In the genomic region with DNA sequence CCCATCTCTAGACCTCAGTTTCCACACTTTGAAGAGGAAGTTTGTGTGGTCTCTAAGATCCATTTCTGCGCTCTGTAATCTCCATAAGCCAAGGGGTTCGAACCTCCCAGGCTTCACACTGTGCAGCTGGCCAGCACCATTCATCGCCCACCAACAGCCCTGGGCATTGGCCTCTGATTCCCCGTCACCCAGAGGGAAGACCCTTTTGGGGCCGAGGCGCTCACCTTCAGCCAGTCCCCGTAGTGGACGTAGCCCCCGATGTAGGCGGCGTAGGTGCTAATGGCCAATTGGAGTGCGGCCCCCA, we compare ENCODE assay signal across 8 cellular contexts. TPM values are rescaled to one million over a fixed set of nuclear protein-coding genes. Genes with fewer than 3 reads are reported as not detected.
A peak's percentile ranks its signal among the peaks of the same experiment; 100 is the strongest.
DNase-seq lines count a peak whose midpoint lies in the region; ATAC-seq, FAIRE-seq and TF ChIP-seq lines count a peak whose summit lies in the region.

No MANE protein-coding gene starts in this region.

- no peak for DNase-seq in CD4-positive, CD25-positive, alpha-beta regulatory T cell
- DNase-seq in NT2/D1 (ENCODE audit: low read depth, low spot score): no peak
- DNase-seq in endothelial cell of umbilical vein (ENCODE audit: low read depth, low spot score): no peak
- no peak for DNase-seq in COR-L47 (lab: John Stamatoyannopoulos, UW)
- no peak for DNase-seq in HPDE6-E6E7 (ENCODE audit: extremely low spot score)

- no peaks in the 10 kb centered on the region for H3K27me3 ChIP-seq in CD4-positive, CD25-positive, alpha-beta regulatory T cell (ENCODE audit: control insufficient read depth, insufficient read depth, low read length)
- H3K27me3 ChIP-seq in NT2/D1 (ENCODE audit: insufficient read depth, insufficient read length) (no peaks in the 10 kb centered on the region), endothelial cell of umbilical vein (ENCODE audit: control insufficient read depth in 2 of 2, insufficient read depth in 2 of 2, low read length in 2 of 2) (no peaks in the 10 kb centered on the region), neuron (ENCODE audit: insufficient read depth, low read length) (no peaks in the 10 kb centered on the region)

- H3K27me3 Mint-ChIP-seq in CD4-positive, CD25-positive, alpha-beta regulatory T cell: no peaks in the 10 kb centered on the region

- no peak for TF ChIP-seq POLR2A in endothelial cell of umbilical vein (IDR thresholded peaks at IDR 0.05; ENCODE audit: low read depth, low read length)

- no peak for ATAC-seq in CD4-positive, CD25-positive, alpha-beta regulatory T cell (ENCODE audit: low read depth in 2 of 2)
- ATAC-seq in HG03378 (IDR thresholded peaks at IDR 0.05; ENCODE audit: unreplicated experiment): no peak
- ATAC-seq in HG03432 (IDR thresholded peaks at IDR 0.05; ENCODE audit: unreplicated experiment): no peak

- peak overlapping the region; percentile 5 for H2AFZ ChIP-seq in endothelial cell of umbilical vein (ENCODE audit: low read depth, low read length)
- H2AFZ ChIP-seq in neuron (ENCODE audit: low read depth, low read length): peak overlapping the region; percentile 35

- no peaks in the 10 kb centered on the region for H4K20me1 ChIP-seq in endothelial cell of umbilical vein (replicated peaks; ENCODE audit: control insufficient read depth, extremely low read depth, insufficient read depth, low read length)

- peaks cover 14% of the 10 kb centered on the region for H3K36me3 Mint-ChIP-seq in CD4-positive, CD25-positive, alpha-beta regulatory T cell

- H3K9me1 ChIP-seq in endothelial cell of umbilical vein (replicated peaks; ENCODE audit: control insufficient read depth, extremely low read depth, insufficient read depth, low read length): no peaks in the 10 kb centered on the region

- no peaks in the 10 kb centered on the region for H3K9me3 Mint-ChIP-seq in CD4-positive, CD25-positive, alpha-beta regulatory T cell

- no peaks in the 10 kb centered on the region for H3K79me2 ChIP-seq in endothelial cell of umbilical vein (ENCODE audit: control insufficient read depth, insufficient read depth, low read length)

- peak overlapping the region; percentile 99 for H3K9ac ChIP-seq in NT2/D1 (ENCODE audit: insufficient read length, low read depth)
- peak overlapping the region; percentile 47 for H3K9ac ChIP-seq in endothelial cell of umbilical vein (replicated peaks; ENCODE audit: extremely low read depth, insufficient read depth, low read length)

- CTCF ChIA-PET in endothelial cell of umbilical vein (lab: Charles Lee): interaction anchor here (1.1 kb wide), 2 partner anchors 27 to 70 kb away, joined by 4 to 7 read pairs; no protein-coding TSS in a partner anchor

- peak overlapping the region; percentile 93 to 99 (median 97) for H3K27ac Mint-ChIP-seq in CD4-positive, CD25-positive, alpha-beta regulatory T cell

- no peak overlapping the region for H3K27ac ChIP-seq in CD4-positive, CD25-positive, alpha-beta regulatory T cell (ENCODE audit: insufficient read depth, low read length, poor library complexity, severe bottlenecking)
- H3K27ac ChIP-seq in endothelial cell of umbilical vein (ENCODE audit: insufficient read depth, low read depth, low read length): no peak overlapping the region

- POLR2A ChIA-PET in endothelial cell of umbilical vein (lab: Charles Lee): no interaction called here

- no peak for TF ChIP-seq CTCF in endothelial cell of umbilical vein (IDR thresholded peaks at IDR 0.05; ENCODE audit: extremely low read depth in 1 of 2, insufficient read depth in 1 of 2, low read depth in 1 of 2, low read length in 2 of 2)

- peaks cover 2% of the 10 kb centered on the region for H3K36me3 ChIP-seq in CD4-positive, CD25-positive, alpha-beta regulatory T cell (ENCODE audit: control insufficient read depth, insufficient read depth, low read length)
- peaks cover 35% of the 10 kb centered on the region for H3K36me3 ChIP-seq in NT2/D1 (ENCODE audit: insufficient read depth, insufficient read length, low read length)
- H3K36me3 ChIP-seq in endothelial cell of umbilical vein (ENCODE audit: control insufficient read depth in 2 of 2, extremely low read depth in 1 of 2, insufficient read depth in 2 of 2, low read length in 2 of 2): no peaks in the 10 kb centered on the region
- H3K36me3 ChIP-seq in neuron (ENCODE audit: insufficient read depth, low read length): peaks cover 9% of the 10 kb centered on the region

- BruUV-seq in endothelial cell of umbilical vein (replicated peaks; lab: Mats Ljungman, UMichigan): no TSS peak

- peak overlapping the region; percentile 10 for H3K4me2 ChIP-seq in endothelial cell of umbilical vein (ENCODE audit: insufficient read depth, low read length)

- peaks cover 6 to 22% (median 10%) of the 10 kb centered on the region in 4 donors for H3K4me1 Mint-ChIP-seq in CD4-positive, CD25-positive, alpha-beta regulatory T cell

- H3K9me3 ChIP-seq in CD4-positive, CD25-positive, alpha-beta regulatory T cell (ENCODE audit: control insufficient read depth in 2 of 2, low read length in 2 of 2): no peaks in the 10 kb centered on the region
- H3K9me3 ChIP-seq in NT2/D1 (ENCODE audit: insufficient read depth, low read length) (no peaks in the 10 kb centered on the region), endothelial cell of umbilical vein (replicated peaks; ENCODE audit: control insufficient read depth, insufficient read depth, low read length) (no peaks in the 10 kb centered on the region), neuron (ENCODE audit: low read length) (no peaks in the 10 kb centered on the region)

- intact Hi-C loops in endothelial cell of umbilical vein (cut with micrococcal nuclease): loop anchor here (1.0 to 2.0 kb wide), 2 partner anchors 8 to 57 kb away; a partner anchor contains a TSS

- dilution Hi-C loops in endothelial cell of umbilical vein (cut with MboI; ENCODE audit: extremely low pct_ligation_motif_present, low sequenced_read_pairs): no loop called here

- H3K4me3 ChIP-seq in CD4-positive, CD25-positive, alpha-beta regulatory T cell (ENCODE audit: low read depth, low read length): peak overlapping the region; percentile 81
- H3K4me3 ChIP-seq in NT2/D1 (ENCODE audit: insufficient read length, low read depth) (peak overlapping the region; percentile 99), endothelial cell of umbilical vein (replicated peaks in 1 of 3; ENCODE audit: insufficient read depth in 1 of 3, low read depth in 1 of 3, low read length in 3 of 3) (peak overlapping the region; percentile 29 to 68 (median 67)), neuron (ENCODE audit: low read length) (peak overlapping the region; percentile 81)

- peaks cover 14% of the 10 kb centered on the region for H3K4me1 ChIP-seq in CD4-positive, CD25-positive, alpha-beta regulatory T cell (ENCODE audit: control insufficient read depth, insufficient read depth, low read length, poor library complexity, severe bottlenecking)
- no peaks in the 10 kb centered on the region for H3K4me1 ChIP-seq in NT2/D1 (ENCODE audit: insufficient read depth, insufficient read length)
- H3K4me1 ChIP-seq in endothelial cell of umbilical vein (ENCODE audit: control insufficient read depth, extremely low read depth, insufficient read depth, low read length): peaks cover 5% of the 10 kb centered on the region
- H3K4me1 ChIP-seq in neuron (ENCODE audit: insufficient read depth, low read length): peaks cover 6% of the 10 kb centered on the region

- H3K4me3 Mint-ChIP-seq in CD4-positive, CD25-positive, alpha-beta regulatory T cell: peak overlapping the region; percentile 96 to 99 (median 98)

- FAIRE-seq in endothelial cell of umbilical vein (lab: Jason Lieb, UNC): peak; percentile 59

RNA-seq across cellular contexts. Expression of a gene that starts 0.7 kb away (rescaled TPM):
- 15.8 TPM for total RNA-seq in CD4-positive, CD25-positive, alpha-beta regulatory T cell
- 10 to 100 TPM; 40.7 to 44.9 (median 41.3) TPM for polyA plus RNA-seq in CD4-positive, CD25-positive, alpha-beta regulatory T cell
- 29.4 and 30.4 TPM in 2 replicates for total RNA-seq in endothelial cell of umbilical vein
- 60.2 and 61.6 TPM in 2 replicates for polyA plus RNA-seq in endothelial cell of umbilical vein
- polyA plus RNA-seq in endothelial cell of umbilical vein (2011; cell fraction: cytosol; rRNA removed): 38.8 and 43.5 TPM in 2 replicates
- 17.7 and 18.3 TPM in 2 replicates for polyA plus RNA-seq in endothelial cell of umbilical vein (2011; cell fraction: nucleus; rRNA removed)
- 25.0 and 34.0 TPM in 2 replicates for polyA plus RNA-seq in endothelial cell of umbilical vein (2012)
- polyA minus RNA-seq in endothelial cell of umbilical vein: 41.6 and 43.0 TPM in 2 replicates
- 20.9 TPM for polyA minus RNA-seq in endothelial cell of umbilical vein (2011; cell fraction: cytosol; rRNA and poly(A)+ RNA removed)
- polyA minus RNA-seq in endothelial cell of umbilical vein (2011; cell fraction: nucleus; rRNA and poly(A)+ RNA removed): 7.6 and 10.1 TPM in 2 replicates

RNA-seq across cellular contexts. Expression of a gene that starts 9.7 kb away (rescaled TPM):
- 0.39 TPM for total RNA-seq in CD4-positive, CD25-positive, alpha-beta regulatory T cell
- polyA plus RNA-seq in CD4-positive, CD25-positive, alpha-beta regulatory T cell: 1 to 10 TPM; 1.2 to 1.9 (median 1.3) TPM
- 5.8 and 6.1 TPM in 2 replicates for total RNA-seq in endothelial cell of umbilical vein
- 3.3 and 3.7 TPM in 2 replicates for polyA plus RNA-seq in endothelial cell of umbilical vein
- polyA plus RNA-seq in endothelial cell of umbilical vein (2011; cell fraction: cytosol; rRNA removed): 2.1 and 2.4 TPM in 2 replicates
- 1.8 and 1.9 TPM in 2 replicates for polyA plus RNA-seq in endothelial cell of umbilical vein (2011; cell fraction: nucleus; rRNA removed)
- 1.3 and 1.7 TPM in 2 replicates for polyA plus RNA-seq in endothelial cell of umbilical vein (2012)
- polyA minus RNA-seq in endothelial cell of umbilical vein: 1.3 and 1.8 TPM in 2 replicates
- 0.92 TPM for polyA minus RNA-seq in endothelial cell of umbilical vein (2011; cell fraction: cytosol; rRNA and poly(A)+ RNA removed)
- polyA minus RNA-seq in endothelial cell of umbilical vein (2011; cell fraction: nucleus; rRNA and poly(A)+ RNA removed): 0.96 and 1.9 TPM in 2 replicates

RNA-seq across cellular contexts. Expression of a gene that starts 52.4 kb away (rescaled TPM):
- 42.6 TPM for total RNA-seq in CD4-positive, CD25-positive, alpha-beta regulatory T cell
- polyA plus RNA-seq in CD4-positive, CD25-positive, alpha-beta regulatory T cell: 10 to 100 TPM; 69.8 to 83.7 (median 72.6) TPM
- total RNA-seq in endothelial cell of umbilical vein: 68.9 and 73.5 TPM in 2 replicates
- 34.3 and 36.5 TPM in 2 replicates for polyA plus RNA-seq in endothelial cell of umbilical vein
- polyA plus RNA-seq in endothelial cell of umbilical vein (2011; cell fraction: cytosol; rRNA removed): 40.7 and 40.9 TPM in 2 replicates
- 28.0 and 28.8 TPM in 2 replicates for polyA plus RNA-seq in endothelial cell of umbilical vein (2011; cell fraction: nucleus; rRNA removed)
- polyA plus RNA-seq in endothelial cell of umbilical vein (2012): 42.4 and 52.8 TPM in 2 replicates
- polyA minus RNA-seq in endothelial cell of umbilical vein: 48.4 and 50.5 TPM in 2 replicates
- polyA minus RNA-seq in endothelial cell of umbilical vein (2011; cell fraction: cytosol; rRNA and poly(A)+ RNA removed): 43.3 TPM
- polyA minus RNA-seq in endothelial cell of umbilical vein (2011; cell fraction: nucleus; rRNA and poly(A)+ RNA removed): 22.7 and 26.0 TPM in 2 replicates

RNA-seq across cellular contexts. Expression of a gene that starts 56.5 kb away (rescaled TPM):
- 10.7 TPM for total RNA-seq in CD4-positive, CD25-positive, alpha-beta regulatory T cell
- 10 to 100 TPM; 15.0 to 21.5 (median 16.5) TPM for polyA plus RNA-seq in CD4-positive, CD25-positive, alpha-beta regulatory T cell
- 74.1 and 78.4 TPM in 2 replicates for total RNA-seq in endothelial cell of umbilical vein
- 194 and 277 TPM in 2 replicates for polyA plus RNA-seq in endothelial cell of umbilical vein
- 113 and 123 TPM in 2 replicates for polyA plus RNA-seq in endothelial cell of umbilical vein (2011; cell fraction: cytosol; rRNA removed)
- polyA plus RNA-seq in endothelial cell of umbilical vein (2011; cell fraction: nucleus; rRNA removed): 41.9 and 49.3 TPM in 2 replicates
- polyA plus RNA-seq in endothelial cell of umbilical vein (2012): 110 and 116 TPM in 2 replicates
- polyA minus RNA-seq in endothelial cell of umbilical vein: 158 and 188 TPM in 2 replicates
- 79.5 TPM for polyA minus RNA-seq in endothelial cell of umbilical vein (2011; cell fraction: cytosol; rRNA and poly(A)+ RNA removed)
- polyA minus RNA-seq in endothelial cell of umbilical vein (2011; cell fraction: nucleus; rRNA and poly(A)+ RNA removed): 31.0 and 31.3 TPM in 2 replicates
